In genomic region chr18:39667905-39668304, GRCh38 we compare ENCODE assay signal across 22 cellular contexts.
A peak's percentile ranks its signal among the peaks of the same experiment; 100 is the strongest.
DNase-seq lines count a peak whose midpoint lies in the region; FAIRE-seq and TF ChIP-seq lines count a peak whose summit lies in the region.
"Had no signal": no experiment of that assay in that cellular context is flagged by ENCODE, and none has a peak within 500 bp of the region (broad histone marks: within the 10 kb centered on the region; RNA-seq: fewer than 3 reads in every experiment).

No MANE protein-coding gene starts in this region.

- H3K36me3 ChIP-seq in endothelial cell of umbilical vein (ENCODE audit: control insufficient read depth in 2 of 2, extremely low read depth in 1 of 2, insufficient read depth in 2 of 2, low read length in 2 of 2) (no peaks in the 10 kb centered on the region), keratinocyte (ENCODE audit: control insufficient read depth in 2 of 2, extremely low read depth in 1 of 2, insufficient read depth in 2 of 2, low read length in 2 of 2) (no peaks in the 10 kb centered on the region), SJCRH30 (no peaks in the 10 kb centered on the region)
- H3K36me3 ChIP-seq: BLaER1 treated with 17β-estradiol and CSF1 and Interleukin-3, amounts not matched to agents 10 nM and 100 nM; colonic mucosa; transverse colon had no signal

- TF ChIP-seq POLR2A in endothelial cell of umbilical vein (IDR thresholded peaks at IDR 0.05; ENCODE audit: low read depth, low read length) = no peak

- dilution Hi-C loops in endothelial cell of umbilical vein (cut with MboI; ENCODE audit: extremely low pct_ligation_motif_present, low sequenced_read_pairs) (no loop called here), keratinocyte (cut with MboI; ENCODE audit: extremely low pct_ligation_motif_present, low sequenced_read_pairs) (no loop called here)

- no peaks in the 10 kb centered on the region for H3K79me2 ChIP-seq in endothelial cell of umbilical vein (ENCODE audit: control insufficient read depth, insufficient read depth, low read length)
- no peaks in the 10 kb centered on the region for H3K79me2 ChIP-seq in keratinocyte (ENCODE audit: control insufficient read depth, insufficient read depth, low read length)
- H3K79me2 ChIP-seq: hepatocyte had no signal

- no peak overlapping the region for H3K27ac ChIP-seq in endothelial cell of umbilical vein (ENCODE audit: insufficient read depth, low read depth, low read length)
- H3K27ac ChIP-seq in keratinocyte (ENCODE audit: control insufficient read depth, insufficient read depth, low read length) = no peak overlapping the region
- no peak overlapping the region for H3K27ac ChIP-seq in SJCRH30
- H3K27ac ChIP-seq: BLaER1 treated with 17β-estradiol and CSF1 and Interleukin-3, amounts not matched to agents 10 nM and 100 nM; colonic mucosa; hepatocyte; transverse colon had no signal

- TF ChIP-seq CTCF in endothelial cell of umbilical vein (IDR thresholded peaks at IDR 0.05; ENCODE audit: extremely low read depth in 1 of 2, insufficient read depth in 1 of 2, low read depth in 1 of 2, low read length in 2 of 2) (no peak), keratinocyte (optimal IDR thresholded peaks at IDR 0.05 in 1 of 3, IDR thresholded peaks at IDR 0.05 in 1 of 3, conservative IDR thresholded peaks at IDR 0.05 in 1 of 3; ENCODE audit: extremely low read depth in 1 of 3, insufficient read depth in 2 of 3, low read length in 3 of 3) (no peak)

- DNase-seq in EH (ENCODE audit: low read depth) (peak; percentile 17), M059J (ENCODE audit: low read depth) (peak; percentile 29), endothelial cell of umbilical vein (ENCODE audit: low read depth, low spot score) (peak; percentile 43), keratinocyte (ENCODE audit: low read depth, low spot score) (no peak), GM19238 (ENCODE audit: insufficient read length, low spot score) (no peak), G401 (ENCODE audit: low spot score) (no peak), SJCRH30 (no peak)
- DNase-seq in effector CD4-positive, alpha-beta T cell = no peak
- DNase-seq: activated CD8-positive, alpha-beta T cell treated with anti-CD3 and anti-CD28 coated beads for 36 hours; activated naive CD4-positive, alpha-beta T cell treated with anti-CD3 and anti-CD28 coated beads, Interleukin-2, amount 50 U/mL, for 16 hours; colonic mucosa; COR-L47; effector memory CD4-positive, alpha-beta T cell; GF-D8; left colon; NCI-H1092 treated with DMSO at 0.1 percent for 48 hours; NCI-H1694 treated with DMSO at 0.1 percent for 48 hours; NCI-H510A; PC-3; transverse colon had no signal

- in situ Hi-C loops in G401 (cut with HindIII; ENCODE audit: low sequenced_read_pairs) = no loop called here

- CTCF ChIA-PET in endothelial cell of umbilical vein (lab: Charles Lee) = interaction anchor here (1.0 to 2.2 kb wide), 4 partner anchors 9 to 45 kb away, joined by 3 to 6 read pairs (median 5); no protein-coding TSS in a partner anchor

- H3K27me3 ChIP-seq in endothelial cell of umbilical vein (ENCODE audit: control insufficient read depth in 2 of 2, insufficient read depth in 2 of 2, low read length in 2 of 2) (no peaks in the 10 kb centered on the region), keratinocyte (ENCODE audit: control insufficient read depth, extremely low read depth, insufficient read depth, low read length) (no peaks in the 10 kb centered on the region), SJCRH30 (no peaks in the 10 kb centered on the region)
- H3K27me3 ChIP-seq: colonic mucosa, hepatocyte, transverse colon had no signal

- H3K9ac ChIP-seq in endothelial cell of umbilical vein (replicated peaks; ENCODE audit: extremely low read depth, insufficient read depth, low read length) (no peak overlapping the region), keratinocyte (ENCODE audit: control insufficient read depth, extremely low read depth, insufficient read depth, low read length) (no peak overlapping the region)
- H3K9ac ChIP-seq: BLaER1 treated with 17β-estradiol and CSF1 and Interleukin-3, amounts not matched to agents 10 nM and 100 nM had no signal

- H3K4me2 ChIP-seq in endothelial cell of umbilical vein (ENCODE audit: insufficient read depth, low read length) (no peak overlapping the region), keratinocyte (ENCODE audit: control insufficient read depth, extremely low read depth, insufficient read depth, low read depth, low read length) (no peak overlapping the region)
- H3K4me2 ChIP-seq: BLaER1 treated with 17β-estradiol and CSF1 and Interleukin-3, amounts not matched to agents 10 nM and 100 nM; hepatocyte had no signal

- no peaks in the 10 kb centered on the region for H3K9me3 ChIP-seq in endothelial cell of umbilical vein (replicated peaks; ENCODE audit: control insufficient read depth, insufficient read depth, low read length)
- no peaks in the 10 kb centered on the region for H3K9me3 ChIP-seq in keratinocyte (ENCODE audit: control insufficient read depth, low read depth, low read length)
- H3K9me3 ChIP-seq in SJCRH30 (replicated peaks) = no peaks in the 10 kb centered on the region
- H3K9me3 ChIP-seq: BLaER1 treated with 17β-estradiol and CSF1 and Interleukin-3, amounts not matched to agents 10 nM and 100 nM; colonic mucosa; transverse colon had no signal

- no TSS peak for BruUV-seq in endothelial cell of umbilical vein (replicated peaks; lab: Mats Ljungman, UMichigan)

- no peak overlapping the region for H3K4me3 ChIP-seq in endothelial cell of umbilical vein (replicated peaks in 1 of 3; ENCODE audit: insufficient read depth in 1 of 3, low read depth in 1 of 3, low read length in 3 of 3)
- no peak overlapping the region for H3K4me3 ChIP-seq in keratinocyte (ENCODE audit: control insufficient read depth in 2 of 3, extremely low read depth in 1 of 3, insufficient read depth in 2 of 3, low read depth in 1 of 3, low read length in 3 of 3)
- no peak overlapping the region for H3K4me3 ChIP-seq in SJCRH30
- H3K4me3 ChIP-seq: BLaER1 treated with 17β-estradiol and CSF1 and Interleukin-3, amounts not matched to agents 10 nM and 100 nM; colonic mucosa; hepatocyte; transverse colon had no signal

- FAIRE-seq in endothelial cell of umbilical vein (lab: Jason Lieb, UNC) = peak; percentile 67
- peak; percentile 61 for FAIRE-seq in keratinocyte (lab: Jason Lieb, UNC)

- peaks cover 4% of the 10 kb centered on the region for H3K4me1 ChIP-seq in endothelial cell of umbilical vein (ENCODE audit: control insufficient read depth, extremely low read depth, insufficient read depth, low read length)
- H3K4me1 ChIP-seq in keratinocyte (ENCODE audit: control insufficient read depth, extremely low read depth, insufficient read depth, low read length) = peaks cover 11% of the 10 kb centered on the region
- H3K4me1 ChIP-seq in SJCRH30 = no peaks in the 10 kb centered on the region
- H3K4me1 ChIP-seq: BLaER1 treated with 17β-estradiol and CSF1 and Interleukin-3, amounts not matched to agents 10 nM and 100 nM; colonic mucosa; transverse colon had no signal

- no peaks in the 10 kb centered on the region for H3K9me1 ChIP-seq in endothelial cell of umbilical vein (replicated peaks; ENCODE audit: control insufficient read depth, extremely low read depth, insufficient read depth, low read length)
- no peaks in the 10 kb centered on the region for H3K9me1 ChIP-seq in keratinocyte (ENCODE audit: control insufficient read depth, extremely low read depth, insufficient read depth, low read length)

- intact Hi-C loops in endothelial cell of umbilical vein (cut with micrococcal nuclease) = no loop called here

- H4K20me1 ChIP-seq in endothelial cell of umbilical vein (replicated peaks; ENCODE audit: control insufficient read depth, extremely low read depth, insufficient read depth, low read length) (no peaks in the 10 kb centered on the region), keratinocyte (ENCODE audit: control insufficient read depth, extremely low read depth, insufficient read depth, low read length) (no peaks in the 10 kb centered on the region)
- H4K20me1 ChIP-seq: BLaER1 treated with 17β-estradiol and CSF1 and Interleukin-3, amounts not matched to agents 10 nM and 100 nM had no signal

- no peak overlapping the region for H2AFZ ChIP-seq in endothelial cell of umbilical vein (ENCODE audit: low read depth, low read length)
- peak overlapping the region; percentile 31 for H2AFZ ChIP-seq in keratinocyte (ENCODE audit: control insufficient read depth, low read length)
- H2AFZ ChIP-seq: hepatocyte had no signal

- POLR2A ChIA-PET in endothelial cell of umbilical vein (lab: Charles Lee) = no interaction called here

TF ChIP-seq in endothelial cell of umbilical vein, 7 proteins besides CTCF, POLR2A, EP300 and RAD21:
- TF ChIP-seq POLR2AphosphoS5 (IDR thresholded peaks at IDR 0.05; ENCODE audit: insufficient read depth, low read depth, low read length) (no peak), JUN (IDR thresholded peaks at IDR 0.05; ENCODE audit: borderline replicate concordance, insufficient read depth, insufficient read length, low read depth) (peak; percentile 48), FOS (IDR thresholded peaks at IDR 0.05; ENCODE audit: borderline replicate concordance, insufficient read depth, low read length) (peak; percentile 27)

Comparison
In these comparisons a context has a peak if more than half of its experiments do, and no peak if none do; other contexts are left out.
1. DNase-seq: peak in EH (single experiment), M059J (single experiment) and endothelial cell of umbilical vein (single experiment); none in keratinocyte (single experiment), GM19238 (single experiment), G401 (single experiment), effector CD4-positive, alpha-beta T cell (single experiment) and SJCRH30 (0 of 2).